In genomic region chr6:85715797-85716196, GRCh38 we compare ENCODE assay signal across 26 cellular contexts.
"Had no signal": no experiment of that assay in that cellular context is flagged by ENCODE, and none has a peak within 500 bp of the region (broad histone marks: within the 10 kb centered on the region; RNA-seq: fewer than 3 reads in every experiment).

No MANE protein-coding gene starts in this region.

- H3K36me3 ChIP-seq: neutrophil, pancreas, prostate gland, right lobe of liver, sigmoid colon, spleen, stomach, thoracic aorta, thyroid gland, tibial nerve, upper lobe of left lung, vagina had no signal

- H3K27ac ChIP-seq: neutrophil, pancreas, prostate gland, right lobe of liver, sigmoid colon, spleen, stomach, thoracic aorta, thyroid gland, tibial nerve, upper lobe of left lung, vagina had no signal

- ATAC-seq: naive thymus-derived CD8-positive, alpha-beta T cell; natural killer cell treated with Interleukin-12 subunit alpha and Interleukin-12 subunit beta and Interleukin-15 and Interleukin-18, amount 100 ng/mL, for 72 hours; pancreas; right cardiac atrium; right lobe of liver; stimulated activated effector memory CD8-positive, alpha-beta T cell treated with anti-CD3 and anti-CD28 coated beads, Interleukin-12 subunit alpha, Interleukin-12 subunit beta, amount 100 ng/mL, for 72 hours; stimulated activated naive B cell treated with anti-CD40 and anti-IgM and Interleukin-4, amounts not matched to agents 10 μg/mL and 1 μg/mL and 100 μg/mL, for 72 hours had no signal

- FAIRE-seq: pancreas, small intestine, urothelium cell line had no signal

- H3K9me3 ChIP-seq: neutrophil, pancreas, prostate gland, right lobe of liver, thoracic aorta, thyroid gland, upper lobe of left lung, vagina had no signal

- H3K27me3 ChIP-seq: neutrophil, pancreas, right lobe of liver, sigmoid colon, spleen, stomach, thyroid gland, tibial nerve, upper lobe of left lung, vagina had no signal

- H3K4me3 ChIP-seq: pancreas, prostate gland, right lobe of liver, sigmoid colon, spleen, stomach, thoracic aorta, thyroid gland, tibial nerve, upper lobe of left lung, vagina had no signal

- DNase-seq: naive B cell; naive thymus-derived CD8-positive, alpha-beta T cell; nephron progenitor cell; pancreas; right cardiac atrium; right lobe of liver; sigmoid colon; small intestine; spleen; stimulated activated CD4-positive, alpha-beta T cell treated with anti-CD3 and anti-CD28 coated beads, Interleukin-12 subunit alpha, Interleukin-12 subunit beta, amount 100 ng/mL, for 4 hours; stimulated activated CD4-positive, alpha-beta T cell treated with anti-CD3 and anti-CD28 coated beads, Interleukin-2, amount 100 ng/mL, for 24 hours; stimulated activated CD4-positive, alpha-beta T cell treated with anti-CD3 and anti-CD28 coated beads, Interleukin-2, amount 100 ng/mL, for 48 hours; stimulated activated CD4-positive, alpha-beta T cell treated with anti-CD3 and anti-CD28 coated beads, Interleukin-4, amount 100 ng/mL, for 24 hours; stimulated activated naive B cell treated with anti-CD40 and anti-IgM and Interleukin-4, amounts not matched to agents 10 μg/mL and 1 μg/mL and 100 μg/mL, for 72 hours; stimulated activated naive CD4-positive, alpha-beta T cell treated with Interleukin-2 at 50 U/mL for 16 hours; stomach; thyroid gland had no signal

- H3K4me1 ChIP-seq: pancreas, prostate gland, right lobe of liver, sigmoid colon, spleen, stomach, thyroid gland, tibial nerve, upper lobe of left lung, vagina had no signal
